Comparison of ENCODE assay signal across 8 cellular contexts in genomic region chr1:156492013-156492590, GRCh38. TPM values are rescaled to one million over a fixed set of nuclear protein-coding genes. Genes with fewer than 3 reads are reported as not detected.
DNase-seq lines count a peak whose midpoint lies in the region; ATAC-seq, FAIRE-seq and TF ChIP-seq lines count a peak whose summit lies in the region.

No MANE protein-coding gene starts in this region.

- no peak for TF ChIP-seq POLR2A in tibial nerve (IDR thresholded peaks at IDR 0.05)

- no peak for TF ChIP-seq EP300 in tibial nerve (IDR thresholded peaks at IDR 0.05)

- no peak for ATAC-seq in activated naive CD8-positive, alpha-beta T cell treated with anti-CD3 and anti-CD28 coated beads, Interleukin-2, amount 10 ng/mL, durations not matched to agents 7 days and 5 days (ENCODE audit: low read depth)
- ATAC-seq in GM19463 (IDR thresholded peaks at IDR 0.05; ENCODE audit: unreplicated experiment): no peak

- H3K27me3 ChIP-seq in mucosa of rectum (ENCODE audit: control insufficient read depth in 2 of 2, insufficient read depth in 2 of 2, low read length in 2 of 2): no peaks in the 10 kb centered on the region
- H3K27me3 ChIP-seq in tibial nerve: no peaks in the 10 kb centered on the region

- TF ChIP-seq CTCF in tibial nerve (IDR thresholded peaks at IDR 0.05): no peak

- H3K27me3 Mint-ChIP-seq in activated naive CD4-positive, alpha-beta T cell treated with anti-CD3 and anti-CD28 coated beads, Interleukin-2, amount 50 U/mL, for 24 hours: no peaks in the 10 kb centered on the region
- H3K27me3 Mint-ChIP-seq in activated naive CD8-positive, alpha-beta T cell treated with anti-CD3 and anti-CD28 coated beads, Interleukin-2, amount 10 ng/mL, durations not matched to agents 7 days and 5 days: no peaks in the 10 kb centered on the region

- H3K36me3 Mint-ChIP-seq in activated naive CD4-positive, alpha-beta T cell treated with anti-CD3 and anti-CD28 coated beads, Interleukin-2, amount 50 U/mL, for 24 hours: peaks cover 4% of the 10 kb centered on the region
- peaks cover 18% of the 10 kb centered on the region for H3K36me3 Mint-ChIP-seq in activated naive CD8-positive, alpha-beta T cell treated with anti-CD3 and anti-CD28 coated beads, Interleukin-2, amount 10 ng/mL, durations not matched to agents 7 days and 5 days

- DNase-seq in activated naive CD4-positive, alpha-beta T cell treated with Interleukin-2 at 50 U/mL for 16 hours: no peak
- DNase-seq in activated naive CD8-positive, alpha-beta T cell treated with anti-CD3 and anti-CD28 coated beads, Interleukin-2, amount 10 ng/mL, durations not matched to agents 7 days and 5 days: no peak
- DNase-seq in tibial nerve (ENCODE audit: low spot score in 2 of 2): no peak
- DNase-seq in GM19239 (ENCODE audit: insufficient read length, low spot score): no peak
- no peak for DNase-seq in SHP77 (lab: John Stamatoyannopoulos, UW)

- FAIRE-seq in GM19239 (lab: Jason Lieb, UNC): no peak

- H3K4me3 ChIP-seq in mucosa of rectum (ENCODE audit: low read length in 2 of 2) (peak overlapping the region in 1 of 2 donors; percentile 32), tibial nerve (no peak overlapping the region)

- peak overlapping the region; percentile 82 for H3K27ac Mint-ChIP-seq in activated naive CD4-positive, alpha-beta T cell treated with anti-CD3 and anti-CD28 coated beads, Interleukin-2, amount 50 U/mL, for 24 hours
- peak overlapping the region; percentile 66 for H3K27ac Mint-ChIP-seq in activated naive CD8-positive, alpha-beta T cell treated with anti-CD3 and anti-CD28 coated beads, Interleukin-2, amount 10 ng/mL, durations not matched to agents 7 days and 5 days

- H3K36me3 ChIP-seq in mucosa of rectum (ENCODE audit: control insufficient read depth in 2 of 2, insufficient read depth in 2 of 2, low read length in 2 of 2): peaks cover 9 to 25% of the 10 kb centered on the region in 2 donors
- no peaks in the 10 kb centered on the region for H3K36me3 ChIP-seq in tibial nerve

- no peaks in the 10 kb centered on the region for H3K9me3 ChIP-seq in mucosa of rectum (ENCODE audit: control insufficient read depth in 2 of 2, low read length in 2 of 2)
- H3K9me3 ChIP-seq in tibial nerve: no peaks in the 10 kb centered on the region

- peaks cover 100% of the 10 kb centered on the region for H3K4me1 Mint-ChIP-seq in activated naive CD4-positive, alpha-beta T cell treated with anti-CD3 and anti-CD28 coated beads, Interleukin-2, amount 50 U/mL, for 24 hours
- peaks cover 84% of the 10 kb centered on the region for H3K4me1 Mint-ChIP-seq in activated naive CD8-positive, alpha-beta T cell treated with anti-CD3 and anti-CD28 coated beads, Interleukin-2, amount 10 ng/mL, durations not matched to agents 7 days and 5 days

- H3K27ac ChIP-seq in mucosa of rectum (ENCODE audit: low read depth in 2 of 2, low read length in 2 of 2): peak overlapping the region; percentile 12 to 13
- H3K27ac ChIP-seq in tibial nerve: peak overlapping the region in 3 of 4 donors; percentile 45 to 84 (median 84)

- no peak overlapping the region for H3K9ac ChIP-seq in mucosa of rectum (ENCODE audit: low read depth in 1 of 2, low read length in 2 of 2)

- POLR2A ChIA-PET in activated naive CD8-positive, alpha-beta T cell treated with anti-CD3 and anti-CD28 coated beads, Interleukin-2, amount 10 ng/mL, durations not matched to agents 7 days and 5 days (lab: Charles Lee): interaction anchor here (2.1 to 5.8 kb wide), 2 partner anchors 8 to 11 kb away, joined by 6 to 81 read pairs; partner anchors contain the start of gene MEF2D

- H3K4me1 ChIP-seq in mucosa of rectum (ENCODE audit: control insufficient read depth in 2 of 2, insufficient read depth in 2 of 2, low read length in 2 of 2) (peaks cover 85 to 89% of the 10 kb centered on the region in 2 donors), tibial nerve (peaks cover 2 to 100% (median 98%) of the 10 kb centered on the region in 4 donors)

- 66 to 71% methylated on average over 6 of the region's 6 CpGs for WGBS in tibial nerve, 2 donors

- H3K9me3 Mint-ChIP-seq in activated naive CD4-positive, alpha-beta T cell treated with anti-CD3 and anti-CD28 coated beads, Interleukin-2, amount 50 U/mL, for 24 hours: no peaks in the 10 kb centered on the region
- H3K9me3 Mint-ChIP-seq in activated naive CD8-positive, alpha-beta T cell treated with anti-CD3 and anti-CD28 coated beads, Interleukin-2, amount 10 ng/mL, durations not matched to agents 7 days and 5 days: no peaks in the 10 kb centered on the region

- H3K4me3 Mint-ChIP-seq in activated naive CD4-positive, alpha-beta T cell treated with anti-CD3 and anti-CD28 coated beads, Interleukin-2, amount 50 U/mL, for 24 hours: peak overlapping the region; percentile 19
- H3K4me3 Mint-ChIP-seq in activated naive CD8-positive, alpha-beta T cell treated with anti-CD3 and anti-CD28 coated beads, Interleukin-2, amount 10 ng/mL, durations not matched to agents 7 days and 5 days: no peak overlapping the region

RNA-seq across cellular contexts. Expression of gene MEF2D, which starts 8.5 kb away (rescaled TPM):
- 10 to 100 TPM; 52.4 to 54.4 TPM for total RNA-seq in activated naive CD8-positive, alpha-beta T cell treated with anti-CD3 and anti-CD28 coated beads, Interleukin-2, amount 10 ng/mL, durations not matched to agents 7 days and 5 days
- total RNA-seq in tibial nerve: 10 to 100 TPM; 67.5 to 84.9 (median 70.8) TPM
